ENCODE assay signal across 16 cellular contexts in the genomic region with DNA sequence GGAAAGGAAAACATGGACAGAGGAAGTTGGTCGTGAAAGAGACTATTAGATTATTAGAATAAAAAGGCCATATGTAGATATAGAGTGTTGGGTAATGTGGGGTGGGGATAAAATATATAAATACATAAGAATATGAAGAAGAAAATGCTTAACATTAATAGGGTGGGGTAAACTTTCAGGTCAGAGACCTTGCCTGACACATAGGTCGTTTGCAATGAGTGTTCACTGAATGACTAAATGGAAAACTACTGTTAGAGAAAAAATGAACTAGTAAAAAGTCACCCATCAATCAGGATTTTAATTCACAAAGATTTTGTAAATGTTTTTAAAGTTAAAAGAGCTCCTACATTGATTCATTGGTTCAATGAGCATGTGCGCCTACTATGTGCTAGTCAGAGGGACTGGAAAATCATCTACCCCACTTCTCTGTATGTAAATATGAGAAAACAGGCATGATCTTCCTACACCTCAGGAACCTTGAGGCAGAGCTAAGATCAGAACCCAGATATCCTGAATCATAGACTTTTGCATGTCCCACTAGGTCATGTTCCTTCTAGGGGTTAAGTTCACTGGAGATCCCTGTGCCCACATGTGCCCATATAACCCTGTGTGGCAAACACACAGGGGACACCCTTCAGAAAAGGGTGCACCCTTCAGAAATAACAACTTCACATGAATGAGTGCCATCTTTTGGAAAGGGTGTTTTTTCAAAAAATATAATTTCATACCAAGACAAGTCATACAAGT.
"Had no signal": no experiment of that assay in that cellular context is flagged by ENCODE, and none has a peak within 500 bp of the region (broad histone marks: within the 10 kb centered on the region; RNA-seq: fewer than 3 reads in every experiment).

No MANE protein-coding gene starts in this region.

- ATAC-seq: left cardiac atrium had no signal

- H3K27ac Mint-ChIP-seq: nephron progenitor cell; T-helper 1 cell treated with Interleukin-12 subunit alpha and Interleukin-12 subunit beta and Interleukin-4 antibody, amounts not matched to agents 30 μg/mL and 1 μg/mL, for 36 hours had no signal

- H3K4me3 ChIP-seq: esophagus muscularis mucosa, lower lobe of right lung, prostate gland, right atrium auricular region, stomach, testis, upper lobe of left lung had no signal

- DNase-seq: activated naive CD4-positive, alpha-beta T cell treated with Interleukin-2 at 50 U/mL for 16 hours; aorta; cerebellar nuclear complex; effector CD4-positive, alpha-beta T cell; left cardiac atrium; lower lobe of right lung; midbrain; stimulated activated CD4-positive, alpha-beta T cell treated with anti-CD3 and anti-CD28 coated beads, Interleukin-2, amount 100 ng/mL, for 24 hours; stomach had no signal

- H3K36me3 ChIP-seq: esophagus muscularis mucosa, lower lobe of right lung, prostate gland, right atrium auricular region, stomach, upper lobe of left lung had no signal

- H3K27ac ChIP-seq: esophagus muscularis mucosa, lower lobe of right lung, prostate gland, right atrium auricular region, stomach, testis, upper lobe of left lung had no signal

- H3K9me3 ChIP-seq: esophagus muscularis mucosa, lower lobe of right lung, prostate gland, right atrium auricular region, stomach, testis, upper lobe of left lung had no signal

- H3K27me3 ChIP-seq: esophagus muscularis mucosa, right atrium auricular region, stomach, testis, upper lobe of left lung had no signal

- H3K4me1 ChIP-seq: esophagus muscularis mucosa, lower lobe of right lung, prostate gland, right atrium auricular region, testis, upper lobe of left lung had no signal

- H3K9me3 Mint-ChIP-seq: nephron progenitor cell; T-helper 1 cell treated with Interleukin-12 subunit alpha and Interleukin-12 subunit beta and Interleukin-4 antibody, amounts not matched to agents 30 μg/mL and 1 μg/mL, for 36 hours had no signal

- H3K4me3 Mint-ChIP-seq: T-helper 1 cell treated with Interleukin-12 subunit alpha and Interleukin-12 subunit beta and Interleukin-4 antibody, amounts not matched to agents 30 μg/mL and 1 μg/mL, for 36 hours had no signal
